14 cellular contexts compared by ENCODE assay signal in genomic region chr11:102502811-102503210, GRCh38. TPM values are rescaled to one million over a fixed set of nuclear protein-coding genes. Genes with fewer than 3 reads are reported as not detected.
"Had no signal": no experiment of that assay in that cellular context is flagged by ENCODE, and none has a peak within 500 bp of the region (broad histone marks: within the 10 kb centered on the region; RNA-seq: fewer than 3 reads in every experiment).

No MANE protein-coding gene starts in this region.

RNA-seq across cellular contexts. Expression of gene MMP7, which starts 27.7 kb away (rescaled TPM):
- total RNA-seq: activated B cell treated with CpG ODN at 0.5 μM for 24 hours; activated CD4-positive, alpha-beta memory T cell treated with anti-CD3 and anti-CD28 coated beads for 36 hours; activated CD4-positive, alpha-beta T cell treated with anti-CD3 and anti-CD28 coated beads, Interleukin-2, amount 10 ng/mL, durations not matched to agents 24 days and 14 days; activated CD8-positive, alpha-beta memory T cell treated with anti-CD3 and anti-CD28 coated beads for 36 hours; activated CD8-positive, alpha-beta T cell treated with anti-CD3 and anti-CD28 coated beads for 36 hours; activated naive CD4-positive, alpha-beta T cell treated with anti-CD3 and anti-CD28 coated beads for 36 hours; activated naive CD4-positive, alpha-beta T cell treated with anti-CD3 and anti-CD28 coated beads, Interleukin-2, amount 50 U/mL, for 72 hours; activated naive CD8-positive, alpha-beta T cell treated with anti-CD3 and anti-CD28 coated beads for 36 hours; activated T-cell treated with anti-CD3 and anti-CD28 coated beads, Interleukin-2, amount 50 U/mL, for 72 hours; activated T-helper 1 cell treated with anti-CD3 and anti-CD28 coated beads, Interleukin-12 subunit alpha, Interleukin-12 subunit beta, Interleukin-2, Interleukin-4 antibody, amounts not matched to agents 30 ng/mL and 10 ng/mL and 1 ng/mL, durations not matched to agents 14 hours and 24 hours and 36 hours; activated T-helper 17 cell treated with anti-CD3 and anti-CD28 coated beads, Interleukin-2, amount 50 U/mL, for 72 hours; ascending aorta; cardiac septum; cerebellum had no signal
